Comparison of ENCODE assay signal across 1 cellular context in the genomic region with DNA sequence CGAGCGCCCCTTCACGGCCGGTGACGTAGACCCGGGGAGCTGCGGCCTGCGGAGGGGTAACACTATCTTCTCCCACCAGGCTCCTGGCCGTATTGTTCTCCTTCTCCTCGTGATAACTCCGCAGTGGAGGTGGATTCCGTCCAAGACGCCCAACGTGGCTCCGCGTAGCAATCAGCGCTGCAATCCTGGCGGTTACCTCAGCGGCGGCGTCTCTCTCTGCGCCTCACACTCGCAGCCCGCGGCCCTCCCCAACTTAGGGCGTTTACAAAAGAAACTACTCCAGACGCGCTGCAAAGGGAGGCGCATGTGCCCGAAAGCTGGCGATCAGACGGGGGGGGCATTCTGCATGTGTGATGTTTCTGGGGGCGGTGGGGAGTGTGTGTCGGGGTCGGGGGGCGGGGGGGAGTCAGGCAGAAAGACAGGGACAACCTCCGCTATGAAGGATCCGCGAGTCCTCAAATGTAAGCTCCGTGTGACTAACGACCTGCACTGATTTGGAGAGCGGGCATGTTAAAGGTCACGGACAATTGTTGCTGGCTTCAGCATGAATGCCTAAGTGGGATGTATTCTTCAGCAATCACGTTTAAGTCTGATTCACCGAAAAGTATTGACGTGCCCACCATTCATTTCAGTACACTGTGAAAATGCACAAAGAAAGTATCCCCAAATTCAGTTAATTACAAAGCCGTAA.
A peak's percentile ranks its signal among the peaks of the same experiment; 100 is the strongest.
TF ChIP-seq lines count a peak whose summit lies in the region.

No MANE protein-coding gene starts in this region.

TF ChIP-seq in endothelial cell of umbilical vein, 7 proteins besides CTCF, POLR2A, EP300 and RAD21:
- TF ChIP-seq, protein P1, sequence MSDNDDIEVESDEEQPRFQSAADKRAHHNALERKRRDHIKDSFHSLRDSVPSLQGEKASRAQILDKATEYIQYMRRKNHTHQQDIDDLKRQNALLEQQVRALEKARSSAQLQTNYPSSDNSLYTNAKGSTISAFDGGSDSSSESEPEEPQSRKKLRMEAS (IDR thresholded peaks at IDR 0.05; ENCODE audit: insufficient read depth, insufficient read length): no peak
- peak; percentile 10 for TF ChIP-seq EZH2 (IDR thresholded peaks at IDR 0.05; ENCODE audit: borderline replicate concordance, low read depth, low read length, severe bottlenecking)
